ENCODE assay signal across 8 cellular contexts in genomic region chr12:990649-991349, GRCh38. TPM values are rescaled to one million over a fixed set of nuclear protein-coding genes. Genes with fewer than 3 reads are reported as not detected.
DNase-seq lines count a peak whose midpoint lies in the region; ATAC-seq, FAIRE-seq and TF ChIP-seq lines count a peak whose summit lies in the region.

ERC1 (plus strand) TSS chr12:991223; CDS start chr12:1027904, 36,681 bp downstream.

- H3K4me3 ChIP-seq in BE2C (ENCODE audit: low read depth, low read length) (peak within 1 kb of the TSS; percentile 82), lung (peak within 1 kb of the TSS; percentile 70)

- H3K4me1 ChIP-seq in BE2C (peaks cover 17% of the 10 kb centered on the region), lung (ENCODE audit: control insufficient read depth in 2 of 2, insufficient read depth in 2 of 2, low read length in 2 of 2) (peaks cover 3 to 11% of the 10 kb centered on the region in 2 donors)

- DNase-seq in BE2C (peak; percentile 93), GM19239 (ENCODE audit: insufficient read length, low spot score) (peak; percentile 81), NCI-H748 treated with DMSO at 0.1 percent for 48 hours (lab: John Stamatoyannopoulos, UW) (peak; percentile 61), lung (ENCODE audit: low spot score) (peak; percentile 88)
- DNase-seq in activated CD8-positive, alpha-beta memory T cell treated with anti-CD3 and anti-CD28 coated beads for 24 hours, result peak; percentile 95
- DNase-seq in effector CD4-positive, alpha-beta T cell, result peak; percentile 78
- peak; percentile 67 to 82 (median 73) for DNase-seq in stimulated activated CD4-positive, alpha-beta T cell treated with anti-CD3 and anti-CD28 coated beads, TNF-alpha, amount 100 ng/mL, for 24 hours (ENCODE audit: low read depth in 3 of 3)

- no peak for TF ChIP-seq CTCF in BE2C (IDR thresholded peaks at IDR 0.05; ENCODE audit: low read depth, low read length)
- no peak for TF ChIP-seq CTCF in lung (IDR thresholded peaks at IDR 0.05; ENCODE audit: control extremely low read depth, extremely low read depth)

- no peak for FAIRE-seq in GM19239 (lab: Jason Lieb, UNC)

- H3K36me3 ChIP-seq in BE2C (no peaks in the 10 kb centered on the region), lung (ENCODE audit: control insufficient read depth in 2 of 2, insufficient read depth in 2 of 2, low read length in 2 of 2) (no peaks in the 10 kb centered on the region)

- H3K9me3 ChIP-seq in BE2C (no peaks in the 10 kb centered on the region), lung (ENCODE audit: control insufficient read depth in 2 of 2, insufficient read depth in 1 of 2, low read length in 1 of 2) (no peaks in the 10 kb centered on the region)

- ATAC-seq in HG03460 (IDR thresholded peaks at IDR 0.05; ENCODE audit: unreplicated experiment) (peak; percentile 84), lung (ENCODE audit: insufficient read depth, low FRiP score) (peak; percentile 96)

- H3K27ac ChIP-seq in lung (ENCODE audit: low read depth in 1 of 2, low read length in 1 of 2), result peak within 1 kb of the TSS; percentile 99

- 0% methylated on average over 41 to 91 of the region's 91 CpGs for WGBS in lung, 2 donors

- no peaks in the 10 kb centered on the region for H3K27me3 ChIP-seq in BE2C
- H3K27me3 ChIP-seq in lung (ENCODE audit: control insufficient read depth, insufficient read depth), result no peaks in the 10 kb centered on the region

RNA-seq across cellular contexts. Expression of gene ERC1, which starts in this region (rescaled TPM):
- 21.2 TPM for polyA plus RNA-seq in BE2C (2012; ENCODE audit: insufficient read depth, insufficient read length, low read depth)
- 10 to 100 TPM; 67.2 to 78.2 TPM for total RNA-seq in lung
- 10 to 100 TPM in 1 of 2 donors, 1 to 10 TPM in 1; 7.4 to 12.5 TPM for polyA plus RNA-seq in lung

Comparison
In these comparisons a context has a peak if more than half of its experiments do, and no peak if none do; other contexts are left out.
1. Peak in every context shown above with its lines: DNase-seq, ATAC-seq, H3K4me3 ChIP-seq and H3K27ac ChIP-seq.